9 cellular contexts compared by ENCODE assay signal in genomic region chr1:27831568-27832410, GRCh38. TPM values are rescaled to one million over a fixed set of nuclear protein-coding genes. Genes with fewer than 3 reads are reported as not detected.
DNase-seq lines count a peak whose midpoint lies in the region; ATAC-seq, FAIRE-seq and TF ChIP-seq lines count a peak whose summit lies in the region.
"Had no signal": no experiment of that assay in that cellular context is flagged by ENCODE, and none has a peak within 500 bp of the region (broad histone marks: within the 10 kb centered on the region; RNA-seq: fewer than 3 reads in every experiment).

No MANE protein-coding gene starts in this region.

- intact Hi-C loops in CD14-positive monocyte (cut with micrococcal nuclease) (no loop called here), natural killer cell (cut with micrococcal nuclease) (no loop called here)

- no peak for TF ChIP-seq CTCF in CD14-positive monocyte (IDR thresholded peaks at IDR 0.05)
- no peak for TF ChIP-seq CTCF in natural killer cell (IDR thresholded peaks at IDR 0.05)

- ATAC-seq in natural killer cell: no peak

- H3K27me3 ChIP-seq in duodenal mucosa (ENCODE audit: control insufficient read depth in 1 of 2, insufficient read depth in 2 of 2, low read length in 2 of 2): no peaks in the 10 kb centered on the region

- H3K4me3 Mint-ChIP-seq in CD14-positive monocyte (peak overlapping the region; percentile 93 to 96), natural killer cell (peak overlapping the region; percentile 94)

- H3K9me3 ChIP-seq in duodenal mucosa (ENCODE audit: control insufficient read depth in 1 of 2, low read length in 2 of 2): no peaks in the 10 kb centered on the region

- no peaks in the 10 kb centered on the region for H3K9me3 Mint-ChIP-seq in CD14-positive monocyte
- H3K9me3 Mint-ChIP-seq in natural killer cell: no peaks in the 10 kb centered on the region

- H3K4me3 ChIP-seq in duodenal mucosa (ENCODE audit: low read depth in 1 of 2, low read length in 2 of 2): peak overlapping the region; percentile 91 to 99

- peaks cover 5 to 17% of the 10 kb centered on the region in 2 donors for H3K36me3 ChIP-seq in duodenal mucosa (ENCODE audit: control insufficient read depth in 1 of 2, insufficient read depth in 2 of 2, low read length in 2 of 2)

- H3K36me3 Mint-ChIP-seq in CD14-positive monocyte (peaks cover 24 to 28% of the 10 kb centered on the region in 2 donors), natural killer cell (no peaks in the 10 kb centered on the region)

- no peak for FAIRE-seq in RCC 7860 (lab: Jason Lieb, UNC)

- no peaks in the 10 kb centered on the region for H3K27me3 Mint-ChIP-seq in CD14-positive monocyte (ENCODE audit: low read depth in 3 of 3)
- H3K27me3 Mint-ChIP-seq in natural killer cell (ENCODE audit: low read depth in 2 of 2): no peaks in the 10 kb centered on the region

- H3K4me1 Mint-ChIP-seq in CD14-positive monocyte: peaks cover 17% of the 10 kb centered on the region
- peaks cover 22 to 32% of the 10 kb centered on the region in 2 donors for H3K4me1 Mint-ChIP-seq in natural killer cell

- DNase-seq in CD14-positive monocyte (ENCODE audit: low spot score) (no peak), LHCN-M2 (ENCODE audit: low read depth) (peak; percentile 19), natural killer cell (no peak), HUDEP-2 (lab: John Stamatoyannopoulos, UW; ENCODE audit: unreplicated experiment in 76 of 76) (no peak), RCC 7860 (ENCODE audit: low spot score) (no peak), C1 segment of cervical spinal cord (lab: John Stamatoyannopoulos, UW) (no peak), superior temporal gyrus (ENCODE audit: extremely low spot score) (no peak)
- DNase-seq: central memory CD4-positive, alpha-beta T cell had no signal

- peak overlapping the region; percentile 87 to 88 for H3K9ac ChIP-seq in duodenal mucosa (ENCODE audit: low read depth in 1 of 2, low read length in 2 of 2)

- H3K4me1 ChIP-seq in duodenal mucosa (ENCODE audit: control insufficient read depth in 1 of 2, insufficient read depth in 2 of 2, low read length in 2 of 2): peaks cover 15 to 17% of the 10 kb centered on the region in 2 donors

- no peak overlapping the region for H3K27ac ChIP-seq in duodenal mucosa (ENCODE audit: low read depth, low read length)

- H3K27ac Mint-ChIP-seq in CD14-positive monocyte (peak overlapping the region in 4 of 7 donors; percentile 92 to 95 (median 94)), natural killer cell (peak overlapping the region; percentile 88 to 95)

RNA-seq across cellular contexts. Expression of gene PPP1R8, which starts 1.2 kb away (rescaled TPM):
- polyA plus RNA-seq in CD14-positive monocyte: 10 to 100 TPM; 21.4 to 23.9 TPM
- total RNA-seq in LHCN-M2 (2014; rRNA removed) (50.3 and 57.8 TPM in 2 replicates), natural killer cell (10 to 100 TPM; 25.6 to 36.4 (median 28.0) TPM)
- polyA plus RNA-seq in LHCN-M2 (2012): 25.6 TPM

RNA-seq across cellular contexts. Expression of gene THEMIS2, which starts 40.6 kb away (rescaled TPM):
- 100 to 1,000 TPM; 306 to 344 TPM for polyA plus RNA-seq in CD14-positive monocyte
- total RNA-seq in LHCN-M2 (2014; rRNA removed) (11.8 and 12.7 TPM in 2 replicates), natural killer cell (100 to 1,000 TPM; 104 to 234 (median 122) TPM)
- polyA plus RNA-seq in LHCN-M2 (2012): 2.0 TPM

RNA-seq across cellular contexts. Expression of gene STX12, which starts 58.8 kb away (rescaled TPM):
- 10 to 100 TPM; 29.4 to 36.2 TPM for polyA plus RNA-seq in CD14-positive monocyte
- total RNA-seq in LHCN-M2 (2014; rRNA removed) (41.4 and 44.9 TPM in 2 replicates), natural killer cell (10 to 100 TPM; 29.6 to 36.2 (median 32.3) TPM)
- polyA plus RNA-seq in LHCN-M2 (2012): 17.0 TPM
